19 cellular contexts compared by ENCODE assay signal in genomic region chr3:100609963-100610362, GRCh38. TPM values are rescaled to one million over a fixed set of nuclear protein-coding genes. Genes with fewer than 3 reads are reported as not detected.
"Had no signal": no experiment of that assay in that cellular context is flagged by ENCODE, and none has a peak within 500 bp of the region (broad histone marks: within the 10 kb centered on the region; RNA-seq: fewer than 3 reads in every experiment).

No MANE protein-coding gene starts in this region.

- H3K36me3 ChIP-seq: heart right ventricle, spleen, thoracic aorta had no signal

- H3K4me3 ChIP-seq: heart right ventricle, spleen, thoracic aorta had no signal

- H3K27ac ChIP-seq: heart right ventricle, parathyroid adenoma, spleen, thoracic aorta had no signal

- H3K4me1 ChIP-seq: heart right ventricle, parathyroid adenoma, spleen had no signal

- H3K9me3 ChIP-seq: heart right ventricle, spleen, thoracic aorta had no signal

- DNase-seq: activated CD4-positive, alpha-beta T cell treated with anti-CD3 and anti-CD28 coated beads, Interleukin-2, amount 50 U/mL, for 1 hour; activated CD8-positive, alpha-beta memory T cell treated with anti-CD3 and anti-CD28 coated beads, Interleukin-2, amount 50 U/mL, for 48 hours; activated effector memory CD4-positive, alpha-beta T cell treated with Interleukin-2 at 50 U/mL for 16 hours; activated naive CD4-positive, alpha-beta T cell treated with anti-CD3 and anti-CD28 coated beads, Interleukin-2, amount 10 ng/mL, durations not matched to agents 7 days and 5 days; activated naive CD8-positive, alpha-beta T cell treated with anti-CD3 and anti-CD28 coated beads, Interleukin-2, amount 50 U/mL, for 24 hours; activated T-cell treated with anti-CD3 and anti-CD28 coated beads, Interleukin-2, amount 50 U/mL, for 48 hours; central memory CD4-positive, alpha-beta T cell; heart right ventricle; spleen; stimulated activated CD4-positive, alpha-beta T cell treated with anti-CD3 and anti-CD28 coated beads, Interleukin-4, amount 100 ng/mL, for 4 hours had no signal

- ATAC-seq: activated naive CD8-positive, alpha-beta T cell treated with anti-CD3 and anti-CD28 coated beads, Interleukin-2, amount 50 U/mL, for 24 hours; heart right ventricle; sciatic nerve; stimulated activated memory B cell treated with anti-CD40 and anti-IgM and Interleukin-4, amounts not matched to agents 10 μg/mL and 1 μg/mL and 100 μg/mL, for 72 hours had no signal

- FAIRE-seq: colon, endometrium, frontal cortex had no signal

RNA-seq across cellular contexts. Expression of gene ADGRG7, which starts 0.6 kb away (rescaled TPM):
- total RNA-seq: frontal cortex, lower leg skin, mesenteric fat pad, sciatic nerve, spleen, thoracic aorta had no signal
